29 cellular contexts compared by ENCODE assay signal in the genomic region with DNA sequence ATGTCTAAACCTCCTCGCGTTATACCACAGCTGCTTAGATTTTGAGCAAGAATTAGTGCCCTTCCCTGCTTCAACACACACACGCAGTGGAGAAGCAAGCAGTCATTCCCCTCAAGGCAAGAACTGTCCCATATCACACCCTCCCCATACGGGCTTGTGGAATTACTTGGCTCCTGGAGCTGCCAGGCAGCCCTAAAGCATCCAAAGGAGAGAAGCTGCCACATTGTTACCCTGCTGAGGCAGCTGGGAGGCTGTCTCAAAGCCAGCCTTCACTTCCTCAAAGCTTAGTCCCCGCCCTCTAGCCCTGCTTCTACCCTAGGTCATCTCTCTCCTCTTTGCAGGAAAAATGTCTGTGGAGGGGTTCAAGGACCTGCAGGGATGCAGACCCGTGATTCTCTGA.
"Had no signal": no experiment of that assay in that cellular context is flagged by ENCODE, and none has a peak within 500 bp of the region (broad histone marks: within the 10 kb centered on the region; RNA-seq: fewer than 3 reads in every experiment).

No MANE protein-coding gene starts in this region.

- H3K36me3 Mint-ChIP-seq: activated naive CD4-positive, alpha-beta T cell treated with anti-CD3 and anti-CD28 coated beads, Interleukin-2, amount 50 U/mL, for 24 hours; activated naive CD8-positive, alpha-beta T cell treated with anti-CD3 and anti-CD28 coated beads, Interleukin-2, amount 10 ng/mL, durations not matched to agents 7 days and 5 days had no signal

- DNase-seq: activated CD4-positive, alpha-beta T cell treated with anti-CD3 and anti-CD28 coated beads, Interleukin-2, amount 10 ng/mL, durations not matched to agents 24 days and 14 days; activated CD4-positive, alpha-beta T cell treated with anti-CD3 and anti-CD28 coated beads, Interleukin-2, amount 50 U/mL, for 4 hours; activated CD8-positive, alpha-beta T cell treated with anti-CD3 and anti-CD28 coated beads for 36 hours; activated gamma-delta T cell; activated naive CD4-positive, alpha-beta T cell treated with Interleukin-2 at 50 U/mL for 16 hours; activated naive CD8-positive, alpha-beta T cell treated with anti-CD3 and anti-CD28 coated beads, Interleukin-2, amount 10 ng/mL, durations not matched to agents 7 days and 5 days; activated T-cell treated with anti-CD3 and anti-CD28 coated beads, Interleukin-2, amount 50 U/mL, for 24 hours; amygdala; cerebellar nuclear complex; NCI-H1092 treated with DMSO at 0.1 percent for 48 hours; NCI-H146; NCI-H187; NCI-H2029 treated with DMSO at 0.1 percent for 48 hours; NCI-H2107; NCI-H2171; NCI-H510A; NCI-H526; NCI-H748 treated with DMSO at 0.1 percent for 48 hours; NK-92 treated with Interleukin-12 subunit alpha and Interleukin-12 subunit beta, amount 100 ng/mL, for 24 hours; PC-9; Right ventricle myocardium superior; SW 1271; T1000; WERI-Rb-1 had no signal

- H3K27me3 ChIP-seq: ascending aorta, cardiac muscle cell had no signal

- H3K27ac ChIP-seq: ascending aorta, cardiac muscle cell, PC-9, RWPE1, WERI-Rb-1 had no signal

- H3K4me3 Mint-ChIP-seq: activated CD4-positive, alpha-beta T cell treated with anti-CD3 and anti-CD28 coated beads, Interleukin-2, amount 10 ng/mL, durations not matched to agents 24 days and 14 days; activated CD8-positive, alpha-beta T cell treated with anti-CD3 and anti-CD28 coated beads for 36 hours; activated naive CD4-positive, alpha-beta T cell treated with anti-CD3 and anti-CD28 coated beads, Interleukin-2, amount 50 U/mL, for 24 hours; activated naive CD8-positive, alpha-beta T cell treated with anti-CD3 and anti-CD28 coated beads, Interleukin-2, amount 10 ng/mL, durations not matched to agents 7 days and 5 days; activated T-cell treated with anti-CD3 and anti-CD28 coated beads, Interleukin-2, amount 50 U/mL, for 24 hours had no signal

- H3K4me1 Mint-ChIP-seq: activated CD4-positive, alpha-beta T cell treated with anti-CD3 and anti-CD28 coated beads, Interleukin-2, amount 10 ng/mL, durations not matched to agents 24 days and 14 days; activated naive CD4-positive, alpha-beta T cell treated with anti-CD3 and anti-CD28 coated beads, Interleukin-2, amount 50 U/mL, for 24 hours had no signal

- H3K4me3 ChIP-seq: ascending aorta, cardiac muscle cell, PC-9 had no signal

- H3K9me3 Mint-ChIP-seq: activated CD4-positive, alpha-beta T cell treated with anti-CD3 and anti-CD28 coated beads, Interleukin-2, amount 10 ng/mL, durations not matched to agents 24 days and 14 days; activated CD8-positive, alpha-beta T cell treated with anti-CD3 and anti-CD28 coated beads for 36 hours; activated naive CD4-positive, alpha-beta T cell treated with anti-CD3 and anti-CD28 coated beads, Interleukin-2, amount 50 U/mL, for 24 hours; activated naive CD8-positive, alpha-beta T cell treated with anti-CD3 and anti-CD28 coated beads, Interleukin-2, amount 10 ng/mL, durations not matched to agents 7 days and 5 days; activated T-cell treated with anti-CD3 and anti-CD28 coated beads, Interleukin-2, amount 50 U/mL, for 24 hours; activated T-helper 2 cell treated with anti-CD3 and anti-CD28 coated beads, Interferon-gamma antibody, Interleukin-2, Interleukin-4, amounts not matched to agents 10 μg/mL and 5 μg/mL and 100 μg/mL, durations not matched to agents 14 hours and 24 hours and 36 hours had no signal

- ATAC-seq: activated CD8-positive, alpha-beta T cell treated with anti-CD3 and anti-CD28 coated beads for 36 hours had no signal

- H3K36me3 ChIP-seq: ascending aorta, cardiac muscle cell, WERI-Rb-1 had no signal

- H3K9me3 ChIP-seq: ascending aorta had no signal

- H3K4me1 ChIP-seq: ascending aorta had no signal

- H3K27ac Mint-ChIP-seq: activated CD4-positive, alpha-beta T cell treated with anti-CD3 and anti-CD28 coated beads, Interleukin-2, amount 10 ng/mL, durations not matched to agents 24 days and 14 days; activated CD8-positive, alpha-beta T cell treated with anti-CD3 and anti-CD28 coated beads for 36 hours; activated naive CD4-positive, alpha-beta T cell treated with anti-CD3 and anti-CD28 coated beads, Interleukin-2, amount 50 U/mL, for 24 hours; activated naive CD8-positive, alpha-beta T cell treated with anti-CD3 and anti-CD28 coated beads, Interleukin-2, amount 10 ng/mL, durations not matched to agents 7 days and 5 days; activated T-cell treated with anti-CD3 and anti-CD28 coated beads, Interleukin-2, amount 50 U/mL, for 24 hours; activated T-helper 2 cell treated with anti-CD3 and anti-CD28 coated beads, Interferon-gamma antibody, Interleukin-2, Interleukin-4, amounts not matched to agents 10 μg/mL and 5 μg/mL and 100 μg/mL, durations not matched to agents 14 hours and 24 hours and 36 hours had no signal
